In the genomic region with DNA sequence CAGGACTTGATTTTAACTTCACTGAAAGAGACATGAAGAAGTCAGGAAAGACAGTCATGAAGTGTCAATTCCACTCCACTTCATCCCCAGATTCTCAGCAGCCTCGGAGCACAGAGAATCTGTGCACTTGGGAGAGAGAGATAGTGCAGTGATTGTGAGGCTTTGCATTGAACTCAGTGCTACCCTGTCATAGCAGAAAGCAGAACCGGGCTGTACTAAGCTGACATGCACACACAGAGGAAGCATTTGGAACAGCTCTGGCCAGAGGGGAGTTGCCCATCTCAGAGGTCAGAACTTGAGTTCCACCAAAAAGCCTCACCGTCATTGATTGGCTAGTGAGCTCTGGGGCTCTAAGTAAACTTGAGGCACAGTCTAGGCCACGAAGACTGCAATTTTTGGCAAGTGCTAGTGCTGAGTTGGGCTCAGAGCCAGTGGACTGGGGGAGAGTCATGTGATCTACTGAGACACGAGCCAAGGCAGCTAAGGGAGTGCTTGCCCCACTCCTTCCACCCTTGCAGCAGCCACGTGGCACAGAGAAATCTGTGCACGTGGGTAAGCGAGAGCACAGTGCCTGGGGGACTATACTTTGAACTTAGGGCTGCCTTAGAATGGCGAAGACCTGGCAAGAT, we compare ENCODE assay signal across 23 cellular contexts.
DNase-seq lines count a peak whose midpoint lies in the region; ATAC-seq, FAIRE-seq and TF ChIP-seq lines count a peak whose summit lies in the region.
"Had no signal": no experiment of that assay in that cellular context is flagged by ENCODE, and none has a peak within 500 bp of the region (broad histone marks: within the 10 kb centered on the region; RNA-seq: fewer than 3 reads in every experiment).

No MANE protein-coding gene starts in this region.

- no peaks in the 10 kb centered on the region for H3K9me1 ChIP-seq in IMR-90 (ENCODE audit: insufficient read depth, low read length)
- no peaks in the 10 kb centered on the region for H3K9me1 ChIP-seq in K562 (ENCODE audit: control insufficient read depth, insufficient read depth, low read length)

- CTCF ChIA-PET in IMR-90 (lab: Yijun Ruan, JAX) = no interaction called here
- CTCF ChIA-PET in K562 (lab: Yijun Ruan, JAX; ENCODE audit: low intra/inter-chr PET ratio) = no interaction called here

- FAIRE-seq in K562 (lab: Jason Lieb, UNC) = no peak
- FAIRE-seq: keratinocyte had no signal

- H3K27me3 ChIP-seq in IMR-90 (ENCODE audit: control insufficient read depth, insufficient read depth, low read length) (no peaks in the 10 kb centered on the region), K562 (ENCODE audit: control insufficient read depth in 2 of 2, insufficient read depth in 2 of 2, low read length in 2 of 2) (no peaks in the 10 kb centered on the region), heart right ventricle (no peaks in the 10 kb centered on the region), neural progenitor cell (no peaks in the 10 kb centered on the region)
- H3K27me3 ChIP-seq: transverse colon had no signal

- H3K9me3 Mint-ChIP-seq in neural progenitor cell = no peaks in the 10 kb centered on the region
- H3K9me3 Mint-ChIP-seq in chondrocyte (ENCODE audit: low read depth) = peaks cover 5% of the 10 kb centered on the region
- H3K9me3 Mint-ChIP-seq: activated T-cell treated with anti-CD3 and anti-CD28 coated beads, Interleukin-2, amount 50 U/mL, for 4 hours; HFFc6; stimulated activated naive CD8-positive, alpha-beta T cell treated with anti-CD3 and anti-CD28 coated beads, Interleukin-15, Interleukin-2, amounts not matched to agents 100 ng/mL and 50 ng/mL, for 24 hours had no signal

- H3K79me1 ChIP-seq in IMR-90 (ENCODE audit: low read depth in 1 of 2, low read length in 2 of 2) = no peaks in the 10 kb centered on the region

- H2BK5ac ChIP-seq in IMR-90 (ENCODE audit: low read depth, low read length, poor library complexity, severe bottlenecking) = no peak overlapping the region

- H3K36me3 Mint-ChIP-seq in neural progenitor cell = no peaks in the 10 kb centered on the region
- H3K36me3 Mint-ChIP-seq in chondrocyte (ENCODE audit: low read depth) = no peaks in the 10 kb centered on the region
- H3K36me3 Mint-ChIP-seq: activated naive CD4-positive, alpha-beta T cell treated with anti-CD3 and anti-CD28 coated beads, Interleukin-2, amount 10 ng/mL, durations not matched to agents 7 days and 5 days had no signal

- no peak overlapping the region for H3K27ac Mint-ChIP-seq in neural progenitor cell
- no peak overlapping the region for H3K27ac Mint-ChIP-seq in chondrocyte (ENCODE audit: unreplicated experiment)
- H3K27ac Mint-ChIP-seq: activated naive CD4-positive, alpha-beta T cell treated with anti-CD3 and anti-CD28 coated beads, Interleukin-2, amount 10 ng/mL, durations not matched to agents 7 days and 5 days; CD4-positive, alpha-beta T cell; HFFc6; stimulated activated naive CD8-positive, alpha-beta T cell treated with anti-CD3 and anti-CD28 coated beads, Interleukin-15, Interleukin-2, amounts not matched to agents 100 ng/mL and 50 ng/mL, for 24 hours had no signal

- H2AFZ ChIP-seq in IMR-90 (replicated peaks; ENCODE audit: low read length, poor library complexity) (peak overlapping the region; percentile 58), K562 (ENCODE audit: low read depth, low read length) (no peak overlapping the region), neural progenitor cell (replicated peaks) (peak overlapping the region; percentile 26)

- POLR2A ChIA-PET in IMR-90 (lab: Charles Lee; ENCODE audit: unreplicated experiment) = interaction anchor here (0.7 kb wide), 1 partner anchor 9 kb away, joined by 3 read pairs; no protein-coding TSS in a partner anchor
- POLR2A ChIA-PET in K562 (lab: Yijun Ruan, JAX) = no interaction called here

- dilution Hi-C loops in IMR-90 (cut with HindIII; ENCODE audit: low sequenced_read_pairs, unreplicated experiment) = no loop called here

- no peak overlapping the region; the same call in 1 of the 2 replicates for H2BK120ac ChIP-seq in IMR-90 (ENCODE audit: low read depth, low read length)

- in situ Hi-C loops in IMR-90 (cut with MboI; ENCODE audit: low sequenced_read_pairs) (no loop called here), K562 (cut with MboI) (no loop called here)

- H3K23ac ChIP-seq in IMR-90 (ENCODE audit: low read depth, low read length) = no peak overlapping the region

- H3K4me1 ChIP-seq in IMR-90 (ENCODE audit: control insufficient read depth, insufficient read depth, low read length) (peaks cover 3% of the 10 kb centered on the region; the same call in 1 of the 2 replicates), K562 (replicated peaks in 1 of 2; ENCODE audit: control insufficient read depth in 2 of 2, insufficient read depth in 2 of 2, low read length in 2 of 2) (no peaks in the 10 kb centered on the region), heart right ventricle (peaks cover 0 to 28% (median 4%) of the 10 kb centered on the region in 9 donors), neural progenitor cell (no peaks in the 10 kb centered on the region)

- H3K9me3 ChIP-seq in IMR-90 (ENCODE audit: control insufficient read depth, insufficient read depth, low read length) = no peaks in the 10 kb centered on the region
- H3K9me3 ChIP-seq in K562 (replicated peaks; ENCODE audit: control insufficient read depth, insufficient read depth, low read depth, low read length) = no peaks in the 10 kb centered on the region; the same call in 1 of the 2 replicates
- no peaks in the 10 kb centered on the region for H3K9me3 ChIP-seq in heart right ventricle
- H3K9me3 ChIP-seq in neural progenitor cell (ENCODE audit: low read depth) = no peaks in the 10 kb centered on the region
- H3K9me3 ChIP-seq: transverse colon had no signal

- H3K18ac ChIP-seq in IMR-90 (ENCODE audit: low read depth, low read length) = no peak overlapping the region

- BruUV-seq in IMR-90 (replicated peaks; lab: Mats Ljungman, UMichigan) (no TSS peak), K562 (replicated peaks; lab: Mats Ljungman, UMichigan) (no TSS peak)

- H3K9ac ChIP-seq in IMR-90 (ENCODE audit: low read depth, low read length) (no peak overlapping the region), K562 (ENCODE audit: insufficient read depth in 1 of 2, low read depth in 2 of 2, low read length in 2 of 2) (no peak overlapping the region), neural progenitor cell (no peak overlapping the region)

- DNase-seq in IMR-90 = no peak
- no peak for DNase-seq in K562 (ENCODE audit: extremely low read depth in 1 of 4, low spot score in 3 of 4)
- DNase-seq in heart right ventricle = peak; percentile 26
- no peak for DNase-seq in neural progenitor cell (ENCODE audit: low spot score)
- no peak for DNase-seq in NCI-H1048 (lab: John Stamatoyannopoulos, UW)
- DNase-seq in NCI-H69 (lab: John Stamatoyannopoulos, UW) = no peak
- DNase-seq in chondrocyte (ENCODE audit: low spot score) = no peak
- DNase-seq: activated CD4-positive, CD25-positive, alpha-beta regulatory T cell treated with anti-CD3 and anti-CD28 coated beads, Interleukin-2, amount 50 U/mL, for 72 hours; activated naive CD4-positive, alpha-beta T cell treated with anti-CD3 and anti-CD28 coated beads, Interleukin-2, amount 10 ng/mL, durations not matched to agents 7 days and 5 days; activated T-cell treated with anti-CD3 and anti-CD28 coated beads, Interleukin-2, amount 50 U/mL, for 4 hours; CD4-positive, alpha-beta T cell; foreskin fibroblast; GDM1; HFFc6; NCI-H1092 treated with DMSO at 0.1 percent for 48 hours; NCI-H2029 treated with DMSO at 0.1 percent for 48 hours; NCI-H345; stimulated activated CD4-positive, alpha-beta T cell treated with anti-CD3 and anti-CD28 coated beads, Interleukin-4, amount 100 ng/mL, for 1 hour; transverse colon had no signal

- H3K27me3 Mint-ChIP-seq in neural progenitor cell (ENCODE audit: insufficient read depth, low read depth) (no peaks in the 10 kb centered on the region), chondrocyte (ENCODE audit: low read depth) (no peaks in the 10 kb centered on the region)
- H3K27me3 Mint-ChIP-seq: activated naive CD4-positive, alpha-beta T cell treated with anti-CD3 and anti-CD28 coated beads, Interleukin-2, amount 10 ng/mL, durations not matched to agents 7 days and 5 days; CD4-positive, alpha-beta T cell; stimulated activated naive CD8-positive, alpha-beta T cell treated with anti-CD3 and anti-CD28 coated beads, Interleukin-15, Interleukin-2, amounts not matched to agents 100 ng/mL and 50 ng/mL, for 24 hours had no signal

- peak overlapping the region; percentile 37 for H2AK9ac ChIP-seq in IMR-90 (replicated peaks; ENCODE audit: low read depth, low read length, poor library complexity)

- H3K79me2 ChIP-seq in K562 (ENCODE audit: control insufficient read depth, insufficient read depth, low read length) (no peaks in the 10 kb centered on the region), neural progenitor cell (ENCODE audit: low read depth) (no peaks in the 10 kb centered on the region)

- H3F3A ChIP-seq in neural progenitor cell (ENCODE audit: low read depth) = no peaks in the 10 kb centered on the region

- ATAC-seq in IMR-90 (ENCODE audit: low read depth) (no peak; the same call in 1 of the 2 replicates), K562 (no peak), heart right ventricle (peak in 7 of 8 donors; percentile 30 to 61 (median 48)), HG02884 (IDR thresholded peaks at IDR 0.05; ENCODE audit: unreplicated experiment) (no peak)
- ATAC-seq: activated T-cell treated with anti-CD3 and anti-CD28 coated beads, Interleukin-2, amount 50 U/mL, for 4 hours had no signal

- no peak overlapping the region for H2BK20ac ChIP-seq in IMR-90 (ENCODE audit: low read depth, low read length)

- TF ChIP-seq EP300 in K562 (IDR thresholded peaks at IDR 0.05; ENCODE audit: low read length) = no peak

- no peak for TF ChIP-seq RAD21 in IMR-90 (IDR thresholded peaks at IDR 0.05; ENCODE audit: low read length)
- no peak for TF ChIP-seq RAD21 in K562 (CRISPR knock-in tag; conservative IDR thresholded peaks at IDR 0.05 in 1 of 2, IDR thresholded peaks at IDR 0.05 in 1 of 2)

- no peaks in the 10 kb centered on the region for H3K36me3 ChIP-seq in IMR-90 (ENCODE audit: control insufficient read depth, insufficient read depth, low read length)
- H3K36me3 ChIP-seq in K562 (ENCODE audit: control insufficient read depth, insufficient read depth, low read length) = no peaks in the 10 kb centered on the region
- H3K36me3 ChIP-seq in heart right ventricle = no peaks in the 10 kb centered on the region
- no peaks in the 10 kb centered on the region for H3K36me3 ChIP-seq in neural progenitor cell
- H3K36me3 ChIP-seq: transverse colon had no signal

- no peak overlapping the region; the same call in 1 of the 2 replicates for H2AK5ac ChIP-seq in IMR-90 (ENCODE audit: low read depth, low read length)

- H3K4me2 ChIP-seq in IMR-90 (ENCODE audit: low read depth, low read length) (no peak overlapping the region), K562 (ENCODE audit: insufficient read depth, low read length) (no peak overlapping the region), neural progenitor cell (no peak overlapping the region)

- TF ChIP-seq POLR2A in IMR-90 (IDR thresholded peaks at IDR 0.05; ENCODE audit: low read depth, low read length) = no peak
- TF ChIP-seq POLR2A in K562 (conservative IDR thresholded peaks at IDR 0.05) = no peak

- H2BK15ac ChIP-seq in IMR-90 (ENCODE audit: low read depth, low read length) = no peak overlapping the region

- TF ChIP-seq CTCF in IMR-90 (conservative IDR thresholded peaks at IDR 0.05; ENCODE audit: low read depth, low read length) (no peak), K562 (IDR thresholded peaks at IDR 0.05 in 2 of 3, conservative IDR thresholded peaks at IDR 0.05 in 1 of 3; ENCODE audit: insufficient read depth in 2 of 3, low read depth in 1 of 3, low read length in 3 of 3) (no peak), heart right ventricle (IDR thresholded peaks at IDR 0.05) (no peak), neural progenitor cell (IDR thresholded peaks at IDR 0.05) (no peak), chondrocyte (IDR thresholded peaks at IDR 0.05) (no peak)

- intact Hi-C loops in IMR-90 (cut with micrococcal nuclease) = no loop called here
- intact Hi-C loops in K562 (cut with micrococcal nuclease) = no loop called here
- intact Hi-C loops in heart right ventricle (cut with DNase I) = no loop called here

- no peak overlapping the region for H3K56ac ChIP-seq in IMR-90 (ENCODE audit: extremely low read depth, insufficient read depth, low read length)

- H3K4ac ChIP-seq in IMR-90 (ENCODE audit: low read depth, low read length) = no peak overlapping the region

- H4K8ac ChIP-seq in IMR-90 (ENCODE audit: low read depth in 2 of 2, low read length in 2 of 2) = no peak overlapping the region

- H3K27ac ChIP-seq in IMR-90 (ENCODE audit: insufficient read depth, low read length) (no peak overlapping the region), K562 (ENCODE audit: extremely low read depth, low read depth, low read length) (no peak overlapping the region), heart right ventricle (no peak overlapping the region), neural progenitor cell (no peak overlapping the region)
- H3K27ac ChIP-seq: transverse colon had no signal

- H3K4me3 ChIP-seq in IMR-90 (ENCODE audit: insufficient read depth, low read depth, low read length) = no peak overlapping the region
- H3K4me3 ChIP-seq in K562 = no peak overlapping the region
- no peak overlapping the region for H3K4me3 ChIP-seq in heart right ventricle
- H3K4me3 ChIP-seq in neural progenitor cell = no peak overlapping the region
- H3K4me3 ChIP-seq: transverse colon had no signal

- H4K91ac ChIP-seq in IMR-90 (ENCODE audit: insufficient read depth, low read depth, low read length) = no peak overlapping the region

- no peaks in the 10 kb centered on the region for H4K20me1 ChIP-seq in IMR-90 (ENCODE audit: insufficient read depth, low read length)
- no peaks in the 10 kb centered on the region for H4K20me1 ChIP-seq in K562 (replicated peaks; ENCODE audit: control insufficient read depth, insufficient read depth, low read length)
- no peaks in the 10 kb centered on the region for H4K20me1 ChIP-seq in neural progenitor cell (ENCODE audit: low read depth)

- no peaks in the 10 kb centered on the region for H3K4me1 Mint-ChIP-seq in neural progenitor cell
- no peaks in the 10 kb centered on the region for H3K4me1 Mint-ChIP-seq in chondrocyte (ENCODE audit: low read depth)
- H3K4me1 Mint-ChIP-seq: activated naive CD4-positive, alpha-beta T cell treated with anti-CD3 and anti-CD28 coated beads, Interleukin-2, amount 10 ng/mL, durations not matched to agents 7 days and 5 days had no signal

- WGBS in IMR-90 (ENCODE audit: extremely low coverage in 2 of 2, insufficient read length in 1 of 2), 2 experiments = 69% methylated on average over 3 of the region's 9 CpGs; no CpG with 5 or more reads in 1 of the 2 experiments
- WGBS in K562 (ENCODE audit: insufficient coverage, low coverage, missing lambda C conversion rate) = under 1% methylated on average over 9 of the region's 9 CpGs
- WGBS in heart right ventricle, 2 donors = 47 to 50% methylated on average over 9 of the region's 9 CpGs

- H3K4me3 Mint-ChIP-seq in neural progenitor cell = no peak overlapping the region
- no peak overlapping the region for H3K4me3 Mint-ChIP-seq in chondrocyte (ENCODE audit: unreplicated experiment)
- H3K4me3 Mint-ChIP-seq: activated naive CD4-positive, alpha-beta T cell treated with anti-CD3 and anti-CD28 coated beads, Interleukin-2, amount 10 ng/mL, durations not matched to agents 7 days and 5 days; activated T-cell treated with anti-CD3 and anti-CD28 coated beads, Interleukin-2, amount 50 U/mL, for 4 hours; CD4-positive, alpha-beta T cell; HFFc6; nephron; stimulated activated naive CD8-positive, alpha-beta T cell treated with anti-CD3 and anti-CD28 coated beads, Interleukin-15, Interleukin-2, amounts not matched to agents 100 ng/mL and 50 ng/mL, for 24 hours had no signal

- no peak overlapping the region for H4K5ac ChIP-seq in IMR-90 (ENCODE audit: low read depth, low read length)

- no peak overlapping the region for H3K14ac ChIP-seq in IMR-90 (replicated peaks; ENCODE audit: low read depth, low read length)

Comparison
In these comparisons a context has a peak if more than half of its experiments do, and no peak if none do; other contexts are left out.
1. ATAC-seq: peak in heart right ventricle (7 of 8); none in IMR-90 (single experiment), K562 (single experiment) and HG02884 (single experiment).
2. DNase-seq: peak in heart right ventricle (2 of 2); none in IMR-90 (single experiment), K562 (0 of 4), neural progenitor cell (single experiment), NCI-H1048 (single experiment), NCI-H69 (single experiment) and chondrocyte (single experiment).